ENCODE assay signal across 10 cellular contexts in genomic region chr16:66438536-66438935, GRCh38. TPM values are rescaled to one million over a fixed set of nuclear protein-coding genes. Genes with fewer than 3 reads are reported as not detected.
"Had no signal": no experiment of that assay in that cellular context is flagged by ENCODE, and none has a peak within 500 bp of the region (broad histone marks: within the 10 kb centered on the region; RNA-seq: fewer than 3 reads in every experiment).

No MANE protein-coding gene starts in this region.

- H3K4me3 ChIP-seq: GM23248, GM23338, HAP-1 had no signal

- H3K4me2 ChIP-seq: GM23338 had no signal

- H2AFZ ChIP-seq: GM23248, GM23338 had no signal

- H3K9me3 ChIP-seq: HAP-1 had no signal

- DNase-seq: GM23248, GOT3, H7, H9, HCEC 1CT, HFFc6 had no signal

- H3K9ac ChIP-seq: GM23248 had no signal

- H3K36me3 ChIP-seq: HAP-1 had no signal

- ATAC-seq: GM23338, HCT116 had no signal

- H3K27ac ChIP-seq: GM23248 had no signal

- H3K4me1 ChIP-seq: HAP-1 had no signal

RNA-seq across cellular contexts. Expression of gene BEAN1, which starts 11.4 kb away (rescaled TPM):
- total RNA-seq: H1, HFFc6 had no signal
